ENCODE assay signal across 9 cellular contexts in genomic region chr2:37523861-37524362, GRCh38.
DNase-seq lines count a peak whose midpoint lies in the region; ATAC-seq and TF ChIP-seq lines count a peak whose summit lies in the region.
"Had no signal": no experiment of that assay in that cellular context is flagged by ENCODE, and none has a peak within 500 bp of the region (broad histone marks: within the 10 kb centered on the region; RNA-seq: fewer than 3 reads in every experiment).

No MANE protein-coding gene starts in this region.

- peaks cover 0 to 6% (median 0%) of the 10 kb centered on the region in 4 donors for H3K4me1 Mint-ChIP-seq in naive thymus-derived CD8-positive, alpha-beta T cell

- no peaks in the 10 kb centered on the region for H3K36me3 ChIP-seq in testis (ENCODE audit: low read depth, missing control alignments)

- H3K4me3 Mint-ChIP-seq in naive thymus-derived CD8-positive, alpha-beta T cell: no peak overlapping the region

- whole genome bisulfite sequencing in testis, 2 donors: 40% methylated on average over 5 of the region's 5 CpGs

- H3K9me3 ChIP-seq in testis: no peaks in the 10 kb centered on the region

- H3K27me3 ChIP-seq in testis: no peaks in the 10 kb centered on the region

- peaks cover 6% of the 10 kb centered on the region for H3K4me1 ChIP-seq in testis

- no peak overlapping the region for H3K4me3 ChIP-seq in astrocyte of the spinal cord (ENCODE audit: low read depth, low read length)
- no peak overlapping the region for H3K4me3 ChIP-seq in testis

- DNase-seq in Kasumi-1 (lab: John Stamatoyannopoulos, UW): peak; percentile 74 to 77
- DNase-seq in astrocyte of the spinal cord (ENCODE audit: low read depth, low spot score): peak; percentile 57
- DNase-seq in left kidney (ENCODE audit: low read depth, low spot score): peak; percentile 18
- peak; percentile 71 for DNase-seq in testis
- no peak for DNase-seq in DMS114 treated with DMSO at 0.1 percent for 48 hours (lab: John Stamatoyannopoulos, UW; ENCODE audit: unreplicated experiment)
- DNase-seq in HEK293T (ENCODE audit: extremely low spot score): no peak
- DNase-seq in naive thymus-derived CD8-positive, alpha-beta T cell: no peak
- DNase-seq in stimulated activated CD4-positive, alpha-beta T cell treated with anti-CD3 and anti-CD28 coated beads, Interleukin-4, amount 100 ng/mL, for 4 hours: no peak
- DNase-seq: SHP77 had no signal

- TF ChIP-seq CTCF in astrocyte of the spinal cord (IDR thresholded peaks at IDR 0.05; ENCODE audit: low read depth, low read length) (no peak), testis (IDR thresholded peaks at IDR 0.05) (no peak)

- ATAC-seq in naive thymus-derived CD8-positive, alpha-beta T cell: no peak

- CTCF ChIA-PET in HEK293T (lab: Yijun Ruan, JAX): no interaction called here

- peak overlapping the region in 1 of 2 donors; percentile 70 for H3K27ac ChIP-seq in testis

- no peaks in the 10 kb centered on the region for H3K9me3 Mint-ChIP-seq in naive thymus-derived CD8-positive, alpha-beta T cell

- peaks cover 0 to 2% (median 0%) of the 10 kb centered on the region in 5 donors for H3K27me3 Mint-ChIP-seq in naive thymus-derived CD8-positive, alpha-beta T cell

- H3K27ac Mint-ChIP-seq in naive thymus-derived CD8-positive, alpha-beta T cell: no peak overlapping the region

- in situ Hi-C loops in astrocyte of the spinal cord (cut with HindIII; ENCODE audit: low sequenced_read_pairs): no loop called here

- POLR2A ChIA-PET in HEK293T (lab: Yijun Ruan, JAX): no interaction called here
- POLR2A ChIA-PET in naive thymus-derived CD8-positive, alpha-beta T cell (lab: Charles Lee): no interaction called here

- H3K36me3 Mint-ChIP-seq in naive thymus-derived CD8-positive, alpha-beta T cell: no peaks in the 10 kb centered on the region

- intact Hi-C loops in testis (cut with DNase I; ENCODE audit: low total_unique reads): no loop called here

- no peak for TF ChIP-seq POLR2A in testis (IDR thresholded peaks at IDR 0.05)

TF ChIP-seq in HEK293T, 16 proteins besides CTCF, POLR2A, EP300 and RAD21:
- TF ChIP-seq ELF4 (IDR thresholded peaks at IDR 0.05) (no peak), ZNF384 (IDR thresholded peaks at IDR 0.05) (no peak), HDGF (IDR thresholded peaks at IDR 0.05; ENCODE audit: borderline replicate concordance) (no peak), BHLHE40 (IDR thresholded peaks at IDR 0.05; ENCODE audit: borderline replicate concordance) (no peak), NFRKB (IDR thresholded peaks at IDR 0.05) (no peak), FOXM1 (IDR thresholded peaks at IDR 0.05; ENCODE audit: borderline replicate concordance) (no peak), CTBP1 (IDR thresholded peaks at IDR 0.05; ENCODE audit: borderline replicate concordance) (no peak), L3MBTL2 (conservative IDR thresholded peaks at IDR 0.05) (no peak), SP1 (IDR thresholded peaks at IDR 0.05) (no peak), ARNT (IDR thresholded peaks at IDR 0.05) (no peak), FOXA1 (IDR thresholded peaks at IDR 0.05) (no peak)
- TF ChIP-seq, protein P1, sequence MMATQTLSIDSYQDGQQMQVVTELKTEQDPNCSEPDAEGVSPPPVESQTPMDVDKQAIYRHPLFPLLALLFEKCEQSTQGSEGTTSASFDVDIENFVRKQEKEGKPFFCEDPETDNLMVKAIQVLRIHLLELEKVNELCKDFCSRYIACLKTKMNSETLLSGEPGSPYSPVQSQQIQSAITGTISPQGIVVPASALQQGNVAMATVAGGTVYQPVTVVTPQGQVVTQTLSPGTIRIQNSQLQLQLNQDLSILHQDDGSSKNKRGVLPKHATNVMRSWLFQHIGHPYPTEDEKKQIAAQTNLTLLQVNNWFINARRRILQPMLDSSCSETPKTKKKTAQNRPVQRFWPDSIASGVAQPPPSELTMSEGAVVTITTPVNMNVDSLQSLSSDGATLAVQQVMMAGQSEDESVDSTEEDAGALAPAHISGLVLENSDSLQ (IDR thresholded peaks at IDR 0.05): no peak

Comparison
In these comparisons a context has a peak if more than half of its experiments do, and no peak if none do; other contexts are left out.
1. DNase-seq: peak in Kasumi-1 (2 of 2), astrocyte of the spinal cord (single experiment), left kidney (single experiment) and testis (single experiment); none in DMS114 treated with DMSO at 0.1 percent for 48 hours (single experiment), HEK293T (single experiment), naive thymus-derived CD8-positive, alpha-beta T cell (0 of 10) and stimulated activated CD4-positive, alpha-beta T cell treated with anti-CD3 and anti-CD28 coated beads, Interleukin-4, amount 100 ng/mL, for 4 hours (0 of 2).